In the genomic region with DNA sequence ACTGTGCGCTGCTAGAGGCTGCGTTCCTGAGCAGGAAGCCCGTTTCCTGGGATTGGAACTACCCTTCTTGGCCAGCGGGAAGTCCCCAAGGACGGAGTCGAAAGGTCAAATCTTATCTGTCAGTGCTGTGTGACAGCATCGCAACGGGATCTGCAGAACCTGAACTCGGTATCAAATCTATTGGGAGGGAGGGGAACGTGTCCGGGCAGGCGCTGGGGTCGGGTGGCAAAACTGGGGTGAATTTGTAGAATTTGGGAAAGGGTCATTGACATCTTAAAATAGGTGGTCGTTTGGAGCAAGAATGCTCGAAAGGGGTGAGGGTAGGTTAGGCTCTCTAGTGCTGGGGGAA, we compare ENCODE assay signal across 8 cellular contexts. TPM values are rescaled to one million over a fixed set of nuclear protein-coding genes. Genes with fewer than 3 reads are reported as not detected.
A peak's percentile ranks its signal among the peaks of the same experiment; 100 is the strongest.
DNase-seq lines count a peak whose midpoint lies in the region; ATAC-seq, FAIRE-seq and TF ChIP-seq lines count a peak whose summit lies in the region.

No MANE protein-coding gene starts in this region.

- peaks cover 2% of the 10 kb centered on the region; the same call in 1 of the 2 replicates for H4K20me1 ChIP-seq in HepG2 (ENCODE audit: insufficient read depth, low read length)

- H3K36me3 ChIP-seq in HepG2 (replicated peaks in 1 of 2; ENCODE audit: control insufficient read depth in 1 of 2, insufficient read depth in 2 of 2, low read length in 2 of 2) (no peaks in the 10 kb centered on the region), tibial artery (no peaks in the 10 kb centered on the region)

- intact Hi-C loops in HepG2 (cut with micrococcal nuclease; ENCODE audit: unreplicated experiment), result loop anchor here (5.0 to 10.0 kb wide), 4 partner anchors 48 to 281 kb away; a partner anchor contains a TSS
- intact Hi-C loops in tibial artery (cut with DNase I; ENCODE audit: low total_unique reads), result loop anchor here (5.0 to 10.0 kb wide), 3 partner anchors 164 to 1609 kb away; a partner anchor contains a TSS

- H3K27me3 ChIP-seq in HepG2 (ENCODE audit: control insufficient read depth in 1 of 2, insufficient read depth in 2 of 2, low read length in 2 of 2) (no peaks in the 10 kb centered on the region), tibial artery (no peaks in the 10 kb centered on the region)

- H3K4me2 ChIP-seq in HepG2 (ENCODE audit: low read depth, low read length), result peak overlapping the region; percentile 79

- peak overlapping the region; percentile 41 for H3K9ac ChIP-seq in HepG2 (ENCODE audit: insufficient read depth, low read depth, low read length)

- H3K9me3 ChIP-seq in HepG2 (ENCODE audit: low read length) (no peaks in the 10 kb centered on the region), tibial artery (no peaks in the 10 kb centered on the region)

- no peaks in the 10 kb centered on the region for H3K9me3 Mint-ChIP-seq in activated T-cell treated with anti-CD3 and anti-CD28 coated beads, Interleukin-2, amount 50 U/mL, for 24 hours
- no peaks in the 10 kb centered on the region for H3K9me3 Mint-ChIP-seq in activated naive CD8-positive, alpha-beta T cell treated with anti-CD3 and anti-CD28 coated beads, Interleukin-2, amount 10 ng/mL, durations not matched to agents 7 days and 5 days

- peaks cover 35% of the 10 kb centered on the region for H3K4me1 Mint-ChIP-seq in activated T-cell treated with anti-CD3 and anti-CD28 coated beads, Interleukin-2, amount 50 U/mL, for 24 hours (ENCODE audit: low read depth)
- peaks cover 21% of the 10 kb centered on the region for H3K4me1 Mint-ChIP-seq in activated naive CD8-positive, alpha-beta T cell treated with anti-CD3 and anti-CD28 coated beads, Interleukin-2, amount 10 ng/mL, durations not matched to agents 7 days and 5 days

- CTCF ChIA-PET in HepG2 (lab: Yijun Ruan, JAX; ENCODE audit: low intra/inter-chr PET ratio, low total read pairs), result no interaction called here

- ATAC-seq in activated naive CD8-positive, alpha-beta T cell treated with anti-CD3 and anti-CD28 coated beads, Interleukin-2, amount 10 ng/mL, durations not matched to agents 7 days and 5 days (ENCODE audit: low read depth), result no peak
- ATAC-seq in HepG2, result no peak

- H2AFZ ChIP-seq in HepG2 (ENCODE audit: low read length), result peak overlapping the region; percentile 97

- POLR2A ChIA-PET in activated naive CD8-positive, alpha-beta T cell treated with anti-CD3 and anti-CD28 coated beads, Interleukin-2, amount 10 ng/mL, durations not matched to agents 7 days and 5 days (lab: Charles Lee), result interaction anchor here (1.0 to 4.4 kb wide), 3 partner anchors 164 to 797 kb away, joined by 3 to 21 read pairs (median 4); a partner anchor contains a TSS
- POLR2A ChIA-PET in HepG2 (lab: Yijun Ruan, JAX), result no interaction called here

- TF ChIP-seq RAD21 in HepG2 (CRISPR knock-in tag; IDR thresholded peaks at IDR 0.05), result no peak

- H3K27me3 Mint-ChIP-seq in activated T-cell treated with anti-CD3 and anti-CD28 coated beads, Interleukin-2, amount 50 U/mL, for 24 hours, result no peaks in the 10 kb centered on the region
- H3K27me3 Mint-ChIP-seq in activated naive CD8-positive, alpha-beta T cell treated with anti-CD3 and anti-CD28 coated beads, Interleukin-2, amount 10 ng/mL, durations not matched to agents 7 days and 5 days, result peaks cover 22% of the 10 kb centered on the region

- BruUV-seq in HepG2 (replicated peaks; lab: Mats Ljungman, UMichigan), result no TSS peak

- peaks cover 46% of the 10 kb centered on the region for H3K79me2 ChIP-seq in HepG2 (ENCODE audit: insufficient read depth, low read length)

- no peak for DNase-seq in activated T-cell treated with anti-CD3 and anti-CD28 coated beads, Interleukin-2, amount 50 U/mL, for 24 hours
- DNase-seq in activated T-cell treated with anti-CD3 and anti-CD28 coated beads for 4 hours, result no peak
- DNase-seq in activated naive CD8-positive, alpha-beta T cell treated with anti-CD3 and anti-CD28 coated beads, Interleukin-2, amount 10 ng/mL, durations not matched to agents 7 days and 5 days, result no peak
- DNase-seq in HepG2 (ENCODE audit: low spot score), result peak; percentile 61
- no peak for DNase-seq in tibial artery
- no peak for DNase-seq in RKO (ENCODE audit: low spot score)
- no peak for DNase-seq in NCI-H1436 treated with DMSO at 0.1 percent for 48 hours (lab: John Stamatoyannopoulos, UW)
- DNase-seq in ureter (ENCODE audit: low spot score), result no peak

- in situ Hi-C loops in HepG2 (cut with HindIII; ENCODE audit: extremely low pct_ligation_motif_present, low pct_unique_long_range_greater_than_20kb), result no loop called here

- H3K27ac Mint-ChIP-seq in activated T-cell treated with anti-CD3 and anti-CD28 coated beads, Interleukin-2, amount 50 U/mL, for 24 hours, result peak overlapping the region; percentile 100
- peak overlapping the region; percentile 100 for H3K27ac Mint-ChIP-seq in activated naive CD8-positive, alpha-beta T cell treated with anti-CD3 and anti-CD28 coated beads, Interleukin-2, amount 10 ng/mL, durations not matched to agents 7 days and 5 days

- H3K4me3 Mint-ChIP-seq in activated T-cell treated with anti-CD3 and anti-CD28 coated beads, Interleukin-2, amount 50 U/mL, for 24 hours, result peak overlapping the region; percentile 98
- peak overlapping the region; percentile 100 for H3K4me3 Mint-ChIP-seq in activated naive CD8-positive, alpha-beta T cell treated with anti-CD3 and anti-CD28 coated beads, Interleukin-2, amount 10 ng/mL, durations not matched to agents 7 days and 5 days

- TF ChIP-seq EP300 in HepG2 (IDR thresholded peaks at IDR 0.05; ENCODE audit: low read depth in 2 of 2, low read length in 2 of 2) (no peak), HepG2 (CRISPR knock-in tag; IDR thresholded peaks at IDR 0.05; ENCODE audit: borderline replicate concordance) (no peak)

- H3K4me1 ChIP-seq in HepG2 (ENCODE audit: insufficient read depth, low read length) (peaks cover 76% of the 10 kb centered on the region), tibial artery (peaks cover 0 to 18% (median 8%) of the 10 kb centered on the region in 4 donors)

- TF ChIP-seq POLR2A in HepG2 (IDR thresholded peaks at IDR 0.05; ENCODE audit: insufficient read depth in 1 of 2, low read depth in 2 of 2, low read length in 2 of 2), result no peak; a peak in 1 of 4 replicates

- TF ChIP-seq CTCF in HepG2 (CRISPR knock-in tag; IDR thresholded peaks at IDR 0.05) (no peak), tibial artery (IDR thresholded peaks at IDR 0.05) (no peak)

- WGBS in HepG2 (ENCODE audit: low lambda C conversion rate), result under 1% methylated on average over 14 of the region's 15 CpGs

- H3K27ac ChIP-seq in HepG2 (ENCODE audit: extremely low read length, insufficient read depth, low read length) (peak overlapping the region; percentile 84), tibial artery (peak overlapping the region; percentile 91 to 99)

- H3K4me3 ChIP-seq in HepG2 (replicated peaks in 1 of 3; ENCODE audit: insufficient read depth in 1 of 3, low read depth in 2 of 3, low read length in 3 of 3) (peak overlapping the region; percentile 89 to 97 (median 91)), tibial artery (peak overlapping the region; percentile 83 to 98)

- no peak for FAIRE-seq in HepG2 (lab: Jason Lieb, UNC)

- peaks cover 43% of the 10 kb centered on the region for H3K36me3 Mint-ChIP-seq in activated T-cell treated with anti-CD3 and anti-CD28 coated beads, Interleukin-2, amount 50 U/mL, for 24 hours (ENCODE audit: low read depth)
- H3K36me3 Mint-ChIP-seq in activated naive CD8-positive, alpha-beta T cell treated with anti-CD3 and anti-CD28 coated beads, Interleukin-2, amount 10 ng/mL, durations not matched to agents 7 days and 5 days, result peaks cover 13% of the 10 kb centered on the region

RNA-seq across cellular contexts. Expression of a gene that starts 0.7 kb away (rescaled TPM):
- 100 to 1,000 TPM; 186 to 207 TPM for total RNA-seq in activated naive CD8-positive, alpha-beta T cell treated with anti-CD3 and anti-CD28 coated beads, Interleukin-2, amount 10 ng/mL, durations not matched to agents 7 days and 5 days
- 106 and 148 TPM in 2 replicates for total RNA-seq in HepG2 (2016; rRNA removed; fragmentation: Illumina TruSeq; extraction: Trizol)
- 8.0 and 11.5 TPM in 2 replicates for total RNA-seq in HepG2 (2016; cell fraction: cytosol; rRNA removed; fragmentation: Illumina TruSeq; extraction: Trizol; ENCODE audit: low read depth)
- total RNA-seq in HepG2 (2016; cell fraction: insoluble cytoplasmic fraction; rRNA removed; fragmentation: Illumina TruSeq; extraction: Trizol), result 110 and 163 TPM in 2 replicates
- 39.6 and 47.2 TPM in 2 replicates for total RNA-seq in HepG2 (2016; cell fraction: membrane; rRNA removed; fragmentation: Illumina TruSeq; extraction: Trizol)
- 45.8 TPM in 2 replicates for total RNA-seq in HepG2 (2016; cell fraction: nucleus; rRNA removed; fragmentation: Illumina TruSeq; extraction: Trizol)
- polyA plus RNA-seq in HepG2 (2011; rRNA removed), result 40.1 and 48.4 TPM in 2 replicates
- 21.1 and 33.4 TPM in 2 replicates for polyA plus RNA-seq in HepG2 (2011; cell fraction: cytosol; rRNA removed)
- 7.7 and 10.0 TPM in 2 replicates for polyA plus RNA-seq in HepG2 (2011; cell fraction: nucleus; rRNA removed)
- 50.2 and 53.9 TPM in 2 replicates for polyA plus RNA-seq in HepG2 (2012)
- polyA plus RNA-seq in HepG2 (2016; cell fraction: cytosol; fragmentation: Illumina TruSeq; extraction: Trizol; ENCODE audit: low read depth), result 8.8 and 9.5 TPM in 2 replicates
- polyA plus RNA-seq in HepG2 (2016; cell fraction: insoluble cytoplasmic fraction; fragmentation: Illumina TruSeq; extraction: Trizol; ENCODE audit: low read depth), result 146 and 157 TPM in 2 replicates
- polyA plus RNA-seq in HepG2 (2016; cell fraction: membrane; fragmentation: Illumina TruSeq; extraction: Trizol; ENCODE audit: low read depth), result 29.5 and 30.2 TPM in 2 replicates
- polyA plus RNA-seq in HepG2 (2016; cell fraction: nucleus; fragmentation: Illumina TruSeq; extraction: Trizol; ENCODE audit: insufficient read depth, low read depth), result 58.8 and 62.7 TPM in 2 replicates
- polyA minus RNA-seq in HepG2 (2011; rRNA and poly(A)+ RNA removed; ENCODE audit: low replicate concordance), result 16.7 and 70.1 TPM in 2 replicates
- polyA minus RNA-seq in HepG2 (2011; cell fraction: cytosol; rRNA and poly(A)+ RNA removed), result 28.3 and 29.7 TPM in 2 replicates
- polyA minus RNA-seq in HepG2 (2011; cell fraction: nucleus; rRNA and poly(A)+ RNA removed), result 44.3 and 44.4 TPM in 2 replicates
- total RNA-seq in ureter, result 77.7 TPM

RNA-seq across cellular contexts. Expression of a gene that starts 16.8 kb away (rescaled TPM):
- not detected for total RNA-seq in activated naive CD8-positive, alpha-beta T cell treated with anti-CD3 and anti-CD28 coated beads, Interleukin-2, amount 10 ng/mL, durations not matched to agents 7 days and 5 days
- total RNA-seq in HepG2 (2016; rRNA removed; fragmentation: Illumina TruSeq; extraction: Trizol), result not detected in 2 replicates
- not detected in 2 replicates for total RNA-seq in HepG2 (2016; cell fraction: cytosol; rRNA removed; fragmentation: Illumina TruSeq; extraction: Trizol; ENCODE audit: low read depth)
- total RNA-seq in HepG2 (2016; cell fraction: insoluble cytoplasmic fraction; rRNA removed; fragmentation: Illumina TruSeq; extraction: Trizol), result not detected in 2 replicates
- not detected in 2 replicates for total RNA-seq in HepG2 (2016; cell fraction: membrane; rRNA removed; fragmentation: Illumina TruSeq; extraction: Trizol)
- not detected in 2 replicates for total RNA-seq in HepG2 (2016; cell fraction: nucleus; rRNA removed; fragmentation: Illumina TruSeq; extraction: Trizol)
- not detected in 2 replicates for polyA plus RNA-seq in HepG2 (2011; rRNA removed)
- polyA plus RNA-seq in HepG2 (2011; cell fraction: cytosol; rRNA removed), result not detected in 2 replicates
- polyA plus RNA-seq in HepG2 (2011; cell fraction: nucleus; rRNA removed), result not detected in 2 replicates
- not detected in 2 replicates for polyA plus RNA-seq in HepG2 (2012)
- polyA plus RNA-seq in HepG2 (2016; cell fraction: cytosol; fragmentation: Illumina TruSeq; extraction: Trizol; ENCODE audit: low read depth), result not detected in 2 replicates
- not detected in 2 replicates for polyA plus RNA-seq in HepG2 (2016; cell fraction: insoluble cytoplasmic fraction; fragmentation: Illumina TruSeq; extraction: Trizol; ENCODE audit: low read depth)
- not detected in 2 replicates for polyA plus RNA-seq in HepG2 (2016; cell fraction: membrane; fragmentation: Illumina TruSeq; extraction: Trizol; ENCODE audit: low read depth)
- polyA plus RNA-seq in HepG2 (2016; cell fraction: nucleus; fragmentation: Illumina TruSeq; extraction: Trizol; ENCODE audit: insufficient read depth, low read depth), result not detected in 2 replicates
- not detected in 2 replicates for polyA minus RNA-seq in HepG2 (2011; rRNA and poly(A)+ RNA removed; ENCODE audit: low replicate concordance)
- not detected in 2 replicates for polyA minus RNA-seq in HepG2 (2011; cell fraction: cytosol; rRNA and poly(A)+ RNA removed)
- not detected in 2 replicates for polyA minus RNA-seq in HepG2 (2011; cell fraction: nucleus; rRNA and poly(A)+ RNA removed)
- not detected for total RNA-seq in ureter

RNA-seq across cellular contexts. Expression of a gene that starts 46.0 kb away (rescaled TPM):
- 1 to 10 TPM; 7.5 to 8.0 TPM for total RNA-seq in activated naive CD8-positive, alpha-beta T cell treated with anti-CD3 and anti-CD28 coated beads, Interleukin-2, amount 10 ng/mL, durations not matched to agents 7 days and 5 days
- total RNA-seq in HepG2 (2016; rRNA removed; fragmentation: Illumina TruSeq; extraction: Trizol) (0.46 and 1.1 TPM in 2 replicates), ureter (3.8 TPM)
- 0.26 and 0.30 TPM in 2 replicates for total RNA-seq in HepG2 (2016; cell fraction: cytosol; rRNA removed; fragmentation: Illumina TruSeq; extraction: Trizol; ENCODE audit: low read depth)
- total RNA-seq in HepG2 (2016; cell fraction: insoluble cytoplasmic fraction; rRNA removed; fragmentation: Illumina TruSeq; extraction: Trizol), result 0.37 and 0.41 TPM in 2 replicates
- total RNA-seq in HepG2 (2016; cell fraction: membrane; rRNA removed; fragmentation: Illumina TruSeq; extraction: Trizol), result 0.14 and 0.19 TPM in 2 replicates
- total RNA-seq in HepG2 (2016; cell fraction: nucleus; rRNA removed; fragmentation: Illumina TruSeq; extraction: Trizol), result not detected in 2 replicates
- polyA plus RNA-seq in HepG2 (2011; rRNA removed), result 0.18 and 0.25 TPM in 2 replicates
- 0.50 and 0.68 TPM in 2 replicates for polyA plus RNA-seq in HepG2 (2011; cell fraction: cytosol; rRNA removed)
- 0.10 and 0.35 TPM in 2 replicates for polyA plus RNA-seq in HepG2 (2011; cell fraction: nucleus; rRNA removed)
- polyA plus RNA-seq in HepG2 (2012), result 0.21 and 0.25 TPM in 2 replicates
- 0.14 and 0.24 TPM in 2 replicates for polyA plus RNA-seq in HepG2 (2016; cell fraction: cytosol; fragmentation: Illumina TruSeq; extraction: Trizol; ENCODE audit: low read depth)
- 0.27 and 1.4 TPM in 2 replicates for polyA plus RNA-seq in HepG2 (2016; cell fraction: insoluble cytoplasmic fraction; fragmentation: Illumina TruSeq; extraction: Trizol; ENCODE audit: low read depth)
- 0.43 and 0.53 TPM in 2 replicates for polyA plus RNA-seq in HepG2 (2016; cell fraction: membrane; fragmentation: Illumina TruSeq; extraction: Trizol; ENCODE audit: low read depth)
- polyA plus RNA-seq in HepG2 (2016; cell fraction: nucleus; fragmentation: Illumina TruSeq; extraction: Trizol; ENCODE audit: insufficient read depth, low read depth), result 0.72 TPM in 1 of 2 replicates, not detected in the other
- polyA minus RNA-seq in HepG2 (2011; rRNA and poly(A)+ RNA removed; ENCODE audit: low replicate concordance), result 3.3 TPM in 1 of 2 replicates, not detected in the other
- not detected in 2 replicates for polyA minus RNA-seq in HepG2 (2011; cell fraction: cytosol; rRNA and poly(A)+ RNA removed)
- not detected in 2 replicates for polyA minus RNA-seq in HepG2 (2011; cell fraction: nucleus; rRNA and poly(A)+ RNA removed)
